In the genomic region with DNA sequence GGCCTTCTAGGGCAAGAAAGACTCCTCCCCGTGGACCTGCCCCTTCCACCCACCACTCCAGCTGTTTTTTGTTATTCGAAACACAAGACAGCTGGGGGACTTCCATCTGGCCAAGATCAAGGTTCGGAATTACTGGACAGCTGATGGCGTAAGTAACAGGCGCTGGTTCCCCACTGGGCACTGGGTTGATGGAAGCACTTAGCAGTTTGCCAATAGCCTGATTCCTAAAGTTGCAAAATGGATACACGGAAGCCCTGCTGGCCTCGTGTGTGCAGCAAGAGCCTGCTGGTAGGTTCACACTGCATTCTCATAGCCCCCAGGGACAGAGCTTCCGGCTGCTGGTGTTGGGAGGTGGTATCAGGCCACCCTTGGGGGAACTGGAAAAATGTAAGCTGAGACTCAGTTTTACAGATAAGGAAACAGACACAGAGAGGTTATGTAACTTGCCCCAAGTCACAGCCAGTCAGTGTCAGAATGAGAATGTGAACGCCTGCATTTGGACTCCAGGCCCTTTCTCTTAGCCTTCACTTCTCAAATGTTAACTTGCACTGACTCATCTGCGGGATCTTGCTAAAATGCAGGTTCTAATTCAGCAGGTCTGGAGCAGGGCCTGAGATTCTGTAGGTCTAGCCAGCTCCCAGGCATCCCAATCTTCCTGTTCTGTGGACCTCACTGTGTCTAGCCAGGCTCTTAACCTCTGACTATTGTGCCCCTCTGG, we compare ENCODE assay signal across 12 cellular contexts.
DNase-seq lines count a peak whose midpoint lies in the region; ATAC-seq and TF ChIP-seq lines count a peak whose summit lies in the region.
"Had no signal": no experiment of that assay in that cellular context is flagged by ENCODE, and none has a peak within 500 bp of the region (broad histone marks: within the 10 kb centered on the region; RNA-seq: fewer than 3 reads in every experiment).

No MANE protein-coding gene starts in this region.

- H3K4me1 ChIP-seq in right atrium auricular region = peaks cover 0 to 35% of the 10 kb centered on the region in 2 donors

- H3K27me3 ChIP-seq in right atrium auricular region = no peaks in the 10 kb centered on the region
- H3K27me3 ChIP-seq: neutrophil had no signal

- ATAC-seq in GM19455 (IDR thresholded peaks at IDR 0.05; ENCODE audit: unreplicated experiment) (no peak), HG03095 (IDR thresholded peaks at IDR 0.05; ENCODE audit: unreplicated experiment) (no peak)

- peak overlapping the region in 1 of 2 donors; percentile 6 for H3K4me3 ChIP-seq in right atrium auricular region
- no peak overlapping the region for H3K4me3 ChIP-seq in skin epidermis

- H3K9me3 ChIP-seq in right atrium auricular region = no peaks in the 10 kb centered on the region
- H3K9me3 ChIP-seq: neutrophil had no signal

- no peak for TF ChIP-seq CTCF in right atrium auricular region (IDR thresholded peaks at IDR 0.05)

- DNase-seq in GM03348 (ENCODE audit: low spot score) (peak; percentile 80), right atrium auricular region (ENCODE audit: low spot score) (peak; percentile 94), NCI-H748 treated with DMSO at 0.1 percent for 48 hours (lab: John Stamatoyannopoulos, UW) (no peak), cerebellar nuclear complex (lab: John Stamatoyannopoulos, UW) (no peak)
- DNase-seq: activated CD4-positive, alpha-beta T cell treated with anti-CD3 and anti-CD28 coated beads, Interleukin-2, amount 50 U/mL, for 48 hours; effector CD8-positive, alpha-beta T cell; stimulated activated naive CD4-positive, alpha-beta T cell had no signal

- H3K27ac ChIP-seq in angular gyrus (ENCODE audit: low read depth, low read length) (peak overlapping the region; percentile 54), right atrium auricular region (peak overlapping the region; percentile 61 to 76), skin epidermis (peak overlapping the region in 18 of 21 experiments; percentile 8 to 81 (median 58))
- H3K27ac ChIP-seq: neutrophil had no signal

- no peaks in the 10 kb centered on the region for H3K36me3 ChIP-seq in right atrium auricular region

Comparison
In these comparisons a context has a peak if more than half of its experiments do, and no peak if none do; other contexts are left out.
1. DNase-seq: peak in GM03348 (single experiment) and right atrium auricular region (single experiment); none in NCI-H748 treated with DMSO at 0.1 percent for 48 hours (single experiment) and cerebellar nuclear complex (0 of 2).
2. Peak in every context shown above with its lines, with median percentiles within 50 percentile points of each other: H3K27ac ChIP-seq.